Comparison of ENCODE assay signal across 1 cellular context in the genomic region with DNA sequence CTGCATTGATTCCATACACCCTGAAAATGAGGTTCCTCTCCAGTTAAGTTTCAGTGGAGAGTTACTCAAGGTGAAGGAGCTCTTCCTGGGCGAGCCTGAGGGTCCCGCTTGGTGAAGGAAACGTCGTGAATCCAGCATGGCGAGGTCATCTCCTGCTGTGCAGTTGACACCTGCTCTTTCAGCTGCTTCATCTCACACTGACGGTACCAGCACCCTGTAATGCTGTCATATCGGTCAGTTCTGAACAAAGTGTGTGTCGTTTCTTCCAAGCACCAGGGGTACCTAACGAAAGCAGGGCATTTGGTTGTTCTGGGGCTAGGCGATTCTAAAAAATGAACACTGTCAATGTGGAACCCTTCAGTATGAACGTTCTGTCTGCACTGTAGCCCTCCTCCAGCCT.
TF ChIP-seq lines count a peak whose summit lies in the region.

No MANE protein-coding gene starts in this region.

TF ChIP-seq in IMR-90, 13 proteins besides CTCF, POLR2A, EP300 and RAD21:
- TF ChIP-seq CHD1 (IDR thresholded peaks at IDR 0.05; ENCODE audit: low read depth, low read length) (no peak), MAFK (IDR thresholded peaks at IDR 0.05; ENCODE audit: low read depth, low read length) (no peak), RFX5 (IDR thresholded peaks at IDR 0.05; ENCODE audit: low read depth, low read length) (no peak), MXI1 (IDR thresholded peaks at IDR 0.05; ENCODE audit: borderline replicate concordance, low read depth, low read length) (no peak), FOS (IDR thresholded peaks at IDR 0.05; ENCODE audit: low read depth, low read length) (no peak), MAZ (IDR thresholded peaks at IDR 0.05; ENCODE audit: borderline replicate concordance, low read depth, low read length) (no peak), BHLHE40 (IDR thresholded peaks at IDR 0.05; ENCODE audit: low read depth, low read length) (no peak), NFE2L2 (IDR thresholded peaks at IDR 0.05; ENCODE audit: low read depth, low read length) (no peak), RCOR1 (IDR thresholded peaks at IDR 0.05; ENCODE audit: insufficient replicate concordance, low read length) (no peak), CEBPB (IDR thresholded peaks at IDR 0.05; ENCODE audit: low read depth, low read length) (no peak), SMC3 (IDR thresholded peaks at IDR 0.05; ENCODE audit: low read depth, low read length) (no peak)
- TF ChIP-seq, protein P1, sequence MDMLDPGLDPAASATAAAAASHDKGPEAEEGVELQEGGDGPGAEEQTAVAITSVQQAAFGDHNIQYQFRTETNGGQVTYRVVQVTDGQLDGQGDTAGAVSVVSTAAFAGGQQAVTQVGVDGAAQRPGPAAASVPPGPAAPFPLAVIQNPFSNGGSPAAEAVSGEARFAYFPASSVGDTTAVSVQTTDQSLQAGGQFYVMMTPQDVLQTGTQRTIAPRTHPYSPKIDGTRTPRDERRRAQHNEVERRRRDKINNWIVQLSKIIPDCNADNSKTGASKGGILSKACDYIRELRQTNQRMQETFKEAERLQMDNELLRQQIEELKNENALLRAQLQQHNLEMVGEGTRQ (IDR thresholded peaks at IDR 0.05; ENCODE audit: low read depth, low read length) = no peak
- TF ChIP-seq, protein P2, sequence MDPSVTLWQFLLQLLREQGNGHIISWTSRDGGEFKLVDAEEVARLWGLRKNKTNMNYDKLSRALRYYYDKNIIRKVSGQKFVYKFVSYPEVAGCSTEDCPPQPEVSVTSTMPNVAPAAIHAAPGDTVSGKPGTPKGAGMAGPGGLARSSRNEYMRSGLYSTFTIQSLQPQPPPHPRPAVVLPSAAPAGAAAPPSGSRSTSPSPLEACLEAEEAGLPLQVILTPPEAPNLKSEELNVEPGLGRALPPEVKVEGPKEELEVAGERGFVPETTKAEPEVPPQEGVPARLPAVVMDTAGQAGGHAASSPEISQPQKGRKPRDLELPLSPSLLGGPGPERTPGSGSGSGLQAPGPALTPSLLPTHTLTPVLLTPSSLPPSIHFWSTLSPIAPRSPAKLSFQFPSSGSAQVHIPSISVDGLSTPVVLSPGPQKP (IDR thresholded peaks at IDR 0.05; ENCODE audit: borderline replicate concordance, low read depth, low read length) = no peak
TF ChIP-seq in IMR-90: peak in this region for 0.
